8 cellular contexts compared by ENCODE assay signal in the genomic region with DNA sequence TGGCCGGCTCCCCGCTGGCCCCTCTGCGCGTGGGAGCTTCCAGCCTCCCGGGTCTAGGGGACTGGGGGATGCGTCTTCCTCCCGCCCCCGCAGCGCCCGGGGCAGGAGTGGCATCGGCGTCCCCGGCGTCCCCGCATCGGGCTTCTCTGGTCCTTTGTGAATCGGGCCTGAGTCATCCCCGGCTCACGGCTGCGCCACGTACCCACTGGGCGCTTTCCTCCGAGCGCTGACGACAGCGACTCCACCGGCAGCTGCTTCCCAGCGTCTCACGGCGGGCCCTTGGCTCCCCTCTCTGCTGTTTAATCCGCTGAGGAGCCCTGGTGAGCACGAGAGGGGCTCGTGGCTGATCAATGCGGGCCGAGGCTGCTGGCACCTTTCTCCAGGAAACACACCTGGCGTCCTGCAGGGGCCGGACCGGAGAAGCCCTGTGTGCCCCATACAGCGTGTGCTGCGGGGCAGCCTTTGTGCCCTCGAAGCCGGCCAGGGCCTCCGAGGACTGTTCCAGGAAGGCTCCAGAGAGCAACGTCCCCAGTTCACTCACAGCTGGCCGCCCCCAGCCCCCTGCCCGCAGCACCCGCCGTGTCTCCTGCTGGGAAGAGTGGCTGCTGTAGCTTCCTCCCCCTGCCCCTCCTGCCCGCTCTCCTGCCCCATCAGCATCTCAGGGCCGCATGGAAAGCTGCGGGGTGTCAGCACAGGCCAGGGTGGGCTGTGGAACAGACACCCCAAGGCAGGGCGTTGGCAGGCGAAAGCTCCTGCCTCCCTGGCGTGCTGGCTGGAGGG.
DNase-seq lines count a peak whose midpoint lies in the region; ATAC-seq, FAIRE-seq and TF ChIP-seq lines count a peak whose summit lies in the region.

No MANE protein-coding gene starts in this region.

- 0 out of 2 replicates have a peak, but pooled peaks have one; percentile 3 for TF ChIP-seq POLR2A in H54 (IDR thresholded peaks at IDR 0.05; ENCODE audit: low read depth, low read length)

- H4K20me1 ChIP-seq in OCI-LY7 (ENCODE audit: insufficient read depth, low read length): no peaks in the 10 kb centered on the region

- intact Hi-C loops in lower lobe of right lung (cut with DNase I): no loop called here
- intact Hi-C loops in OCI-LY7 (cut with micrococcal nuclease; ENCODE audit: unreplicated experiment): no loop called here

- H3K36me3 ChIP-seq in lower lobe of right lung (no peaks in the 10 kb centered on the region), OCI-LY7 (ENCODE audit: insufficient read depth, low read length) (no peaks in the 10 kb centered on the region)

- H3K9me3 ChIP-seq in lower lobe of right lung: no peaks in the 10 kb centered on the region
- H3K9me3 ChIP-seq in OCI-LY7 (ENCODE audit: low read length): no peaks in the 10 kb centered on the region

- CTCF ChIA-PET in OCI-LY7 (lab: Charles Lee; ENCODE audit: unreplicated experiment): no interaction called here

- H3K4me2 ChIP-seq in OCI-LY7 (ENCODE audit: low read length): no peak overlapping the region

- peaks cover 37% of the 10 kb centered on the region for H3K27me3 ChIP-seq in lower lobe of right lung (ENCODE audit: low read depth)

- no peak for FAIRE-seq in H54 (lab: Jason Lieb, UNC)

- TF ChIP-seq CTCF in 22Rv1 (IDR thresholded peaks at IDR 0.05): peak; percentile 53
- peak; percentile 47 for TF ChIP-seq CTCF in choroid plexus epithelial cell (conservative IDR thresholded peaks at IDR 0.05; ENCODE audit: low read depth, low read length)
- no peak for TF ChIP-seq CTCF in lower lobe of right lung (IDR thresholded peaks at IDR 0.05)
- no peak for TF ChIP-seq CTCF in OCI-LY7 (conservative IDR thresholded peaks at IDR 0.05; ENCODE audit: low read length)

- peak; percentile 44 to 55 for ATAC-seq in lower lobe of right lung
- ATAC-seq in HG02642 (IDR thresholded peaks at IDR 0.05; ENCODE audit: poor library complexity, unreplicated experiment): no peak

- no peak overlapping the region for H2AFZ ChIP-seq in OCI-LY7 (ENCODE audit: low read length)

- H3K27ac ChIP-seq in 22Rv1 (no peak overlapping the region), lower lobe of right lung (no peak overlapping the region), OCI-LY7 (ENCODE audit: low read depth, low read length, poor library complexity, severe bottlenecking) (no peak overlapping the region)

- no peaks in the 10 kb centered on the region for H3K79me2 ChIP-seq in OCI-LY7 (ENCODE audit: insufficient read depth, low read depth, low read length)

- POLR2A ChIA-PET in OCI-LY7 (lab: Charles Lee): interaction anchor here (0.6 kb wide), 1 partner anchor 388 kb away, joined by 5 read pairs; no protein-coding TSS in a partner anchor

- no peaks in the 10 kb centered on the region for H3K9me2 ChIP-seq in OCI-LY7 (ENCODE audit: insufficient read depth, low read length)

- DNase-seq in H54 (ENCODE audit: insufficient read length, low spot score) (peak; percentile 38), T1000 (lab: John Stamatoyannopoulos, UW) (peak; percentile 46), choroid plexus epithelial cell (ENCODE audit: low read depth) (peak; percentile 67), lower lobe of right lung (peak; percentile 57), OCI-LY7 (ENCODE audit: low spot score) (no peak)
- DNase-seq in stimulated activated CD4-positive, alpha-beta T cell treated with anti-CD3 and anti-CD28 coated beads, Interleukin-4, amount 100 ng/mL, for 24 hours: peak; percentile 70

- no TSS peak for BruUV-seq in OCI-LY7 (replicated peaks; lab: Mats Ljungman, UMichigan)

- H3K4me3 ChIP-seq in choroid plexus epithelial cell (ENCODE audit: low read depth, low read length) (peak overlapping the region; percentile 55), lower lobe of right lung (peak overlapping the region; percentile 37), OCI-LY7 (ENCODE audit: low read depth, low read length, poor library complexity, severe bottlenecking) (no peak overlapping the region)

- H3K4me1 ChIP-seq in lower lobe of right lung (peaks cover 10% of the 10 kb centered on the region), OCI-LY7 (ENCODE audit: insufficient read depth, low read length, poor library complexity, severe bottlenecking) (no peaks in the 10 kb centered on the region)

Comparison
In these comparisons a context has a peak if more than half of its experiments do, and no peak if none do; other contexts are left out.
1. CTCF ChIP-seq: peak in 22Rv1 (single experiment) and choroid plexus epithelial cell (single experiment); none in lower lobe of right lung (single experiment) and OCI-LY7 (single experiment).